22 cellular contexts compared by ENCODE assay signal in the genomic region with DNA sequence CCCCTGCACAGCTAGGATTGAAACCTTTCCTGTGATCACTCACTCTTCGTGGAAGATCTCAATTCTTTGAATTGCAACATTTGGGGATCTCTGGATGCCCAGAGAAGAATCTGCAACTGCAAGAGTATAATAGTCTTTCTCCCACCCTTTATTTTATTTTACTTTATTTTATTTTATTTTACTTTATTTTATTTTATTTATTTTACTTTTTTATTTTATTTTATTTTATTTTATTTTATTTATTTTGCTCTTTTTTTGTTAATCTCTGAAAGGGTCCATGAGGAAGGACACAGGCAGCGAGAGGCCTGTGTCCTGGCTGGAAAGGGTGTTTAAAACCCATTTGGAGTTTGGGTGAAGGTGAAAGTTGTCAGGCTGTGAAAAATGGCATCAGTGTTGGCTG.
"Had no signal": no experiment of that assay in that cellular context is flagged by ENCODE, and none has a peak within 500 bp of the region (broad histone marks: within the 10 kb centered on the region; RNA-seq: fewer than 3 reads in every experiment).

No MANE protein-coding gene starts in this region.

- DNase-seq: IMR-90, KG1, MG63, NCI-H1092, NCI-H1417 treated with DMSO at 0.1 percent for 48 hours, NCI-H146, NCI-H1694 treated with DMSO at 0.1 percent for 48 hours, NCI-H1930, NCI-H2081, NCI-H2107, NCI-H2227 treated with DMSO at 0.1 percent for 48 hours, NCI-H510A, NCI-H524 treated with DMSO at 0.1 percent for 48 hours, NCI-H69, NCI-H774, Right ventricle myocardium superior, RPMI8226, SIG-M5 had no signal

- FAIRE-seq: HepG2, RCC 7860 had no signal

- H3K4me1 ChIP-seq: SJSA1 had no signal

- ATAC-seq: HepG2 had no signal

- H3K9me3 ChIP-seq: MG63 had no signal

- H3K27ac ChIP-seq: SJSA1, SK-N-MC had no signal

- H3K4me3 ChIP-seq: MG63, SJSA1, SK-N-MC had no signal

- H3K27me3 ChIP-seq: MG63, SJSA1 had no signal

- H3K36me3 ChIP-seq: MG63, SJSA1 had no signal
